Comparison of ENCODE assay signal across 8 cellular contexts in genomic region chr7:129829677-129830631, GRCh38.
DNase-seq lines count a peak whose midpoint lies in the region; ATAC-seq and TF ChIP-seq lines count a peak whose summit lies in the region.

No MANE protein-coding gene starts in this region.

- TF ChIP-seq POLR2A in HCT116 (IDR thresholded peaks at IDR 0.05; ENCODE audit: borderline replicate concordance, extremely low read depth, insufficient read depth, insufficient read length), result no peak

- TF ChIP-seq CTCF in AG10803 (conservative IDR thresholded peaks at IDR 0.05; ENCODE audit: low read length) (peak; percentile 89), HCT116 (IDR thresholded peaks at IDR 0.05 in 2 of 3, conservative IDR thresholded peaks at IDR 0.05 in 1 of 3; ENCODE audit: borderline replicate concordance in 1 of 3, insufficient read depth in 1 of 3, low read depth in 2 of 3, low read length in 2 of 3) (peak in 2 of 3 experiments; percentile 80 to 84; a peak in 4 of 6 replicates), lung (IDR thresholded peaks at IDR 0.05; ENCODE audit: control extremely low read depth, extremely low read depth) (peak; percentile 70)

- peak overlapping the region; percentile 18; the same call in 1 of the 2 replicates for H3K4me3 ChIP-seq in AG10803 (ENCODE audit: low read length)
- H3K4me3 ChIP-seq in HCT116 (replicated peaks in 1 of 2; ENCODE audit: low read depth in 1 of 2, low read length in 2 of 2), result peak overlapping the region; percentile 14 to 47; a peak in 3 of 4 replicates
- no peak overlapping the region for H3K4me3 ChIP-seq in lung

- H3K4me1 ChIP-seq in HCT116 (ENCODE audit: control insufficient read depth in 1 of 2, insufficient read depth in 2 of 2, low read length in 2 of 2), result peaks cover 64 to 79% of the 10 kb centered on the region in 2 experiments
- H3K4me1 ChIP-seq in lung (ENCODE audit: control insufficient read depth in 2 of 2, insufficient read depth in 2 of 2, low read length in 2 of 2), result peaks cover 2 to 17% of the 10 kb centered on the region in 2 donors

- CTCF ChIA-PET in HCT116 (lab: Charles Lee), result interaction anchor here (0.9 to 4.4 kb wide), 10 partner anchors 8 to 487 kb away, joined by 3 to 44 read pairs (median 3); no protein-coding TSS in a partner anchor

- 0 out of 4 replicates have a peak, but pooled peaks cover 0 to 1% of the 10 kb centered on the region in 2 experiments for H3K36me3 ChIP-seq in HCT116 (ENCODE audit: control insufficient read depth in 1 of 2, insufficient read depth in 2 of 2, low read length in 2 of 2)
- peaks cover 7 to 11% of the 10 kb centered on the region in 2 donors for H3K36me3 ChIP-seq in lung (ENCODE audit: control insufficient read depth in 2 of 2, insufficient read depth in 2 of 2, low read length in 2 of 2)

- WGBS in lung, 2 donors, result 19 to 21% methylated on average over 22 of the region's 22 CpGs

- intact Hi-C loops in HCT116 (cut with micrococcal nuclease), result loop anchor here (1.0 to 5.0 kb wide), 5 partner anchors 166 to 613 kb away; partner anchors contain the start of gene NRF1

- H3K27me3 ChIP-seq in HCT116 (ENCODE audit: insufficient read depth, low read length), result no peaks in the 10 kb centered on the region
- H3K27me3 ChIP-seq in lung (ENCODE audit: control insufficient read depth, insufficient read depth), result no peaks in the 10 kb centered on the region

- peak overlapping the region; percentile 58 for H3K9ac ChIP-seq in HCT116 (ENCODE audit: low read length)

- no peaks in the 10 kb centered on the region for H3K79me2 ChIP-seq in HCT116 (ENCODE audit: insufficient read depth, low read length)

- POLR2A ChIA-PET in HCT116 (lab: Charles Lee), result interaction anchor here (1.3 to 2.2 kb wide), 3 partner anchors 121 to 180 kb away, joined by 3 to 9 read pairs (median 7); no protein-coding TSS in a partner anchor

- no peak overlapping the region for H2AFZ ChIP-seq in HCT116 (ENCODE audit: low read depth, low read length, poor library complexity, severe bottlenecking)

- H3K27ac ChIP-seq in HCT116 (ENCODE audit: low read depth, low read length), result peak overlapping the region; percentile 95
- peak overlapping the region; percentile 43 to 79 for H3K27ac ChIP-seq in lung (ENCODE audit: low read depth in 1 of 2, low read length in 1 of 2)

- TF ChIP-seq RAD21 in HCT116 (IDR thresholded peaks at IDR 0.05; ENCODE audit: low read depth), result no peak

- no peaks in the 10 kb centered on the region for H4K20me1 ChIP-seq in HCT116 (ENCODE audit: insufficient read depth)

- H3K9me3 ChIP-seq in HCT116 (ENCODE audit: control insufficient read depth in 1 of 2, insufficient read depth in 1 of 2, low read depth in 1 of 2, low read length in 2 of 2) (no peaks in the 10 kb centered on the region), lung (ENCODE audit: control insufficient read depth in 2 of 2, insufficient read depth in 1 of 2, low read length in 1 of 2) (no peaks in the 10 kb centered on the region)

- H3K4me2 ChIP-seq in HCT116 (ENCODE audit: low read length), result peak overlapping the region; percentile 89

- H3K9me2 ChIP-seq in HCT116 (ENCODE audit: insufficient read depth), result no peaks in the 10 kb centered on the region

- DNase-seq in AG10803 (ENCODE audit: low read depth) (peak; percentile 84), HCT116 (ENCODE audit: low read depth, low spot score) (peak; percentile 66), NCI-H524 (lab: John Stamatoyannopoulos, UW) (peak; percentile 91 to 93), lung (ENCODE audit: low spot score) (peak; percentile 69), GF-D8 (lab: John Stamatoyannopoulos, UW) (no peak)
- DNase-seq in activated CD4-positive, alpha-beta T cell treated with anti-CD3 and anti-CD28 coated beads, Interleukin-2, amount 50 U/mL, for 4 hours, result peak; percentile 42 to 46
- peak; percentile 33 for DNase-seq in effector CD8-positive, alpha-beta T cell (lab: John Stamatoyannopoulos, UW)
- DNase-seq in stimulated activated CD4-positive, alpha-beta T cell treated with anti-CD3 and anti-CD28 coated beads, TNF-alpha, amount 100 ng/mL, for 4 hours (ENCODE audit: low read depth in 3 of 3), result peak in 2 of 3 experiments; percentile 22 to 26

- no TSS peak for BruUV-seq in HCT116 (replicated peaks; lab: Mats Ljungman, UMichigan)

- RAD21 ChIA-PET in HCT116 (lab: Charles Lee; ENCODE audit: low non-redundant PET in 1 of 2, low total read pairs in 2 of 2, uncharacterized antibody in 2 of 2, unreplicated experiment in 2 of 2), result interaction anchor here (0.5 to 1.6 kb wide), 2 partner anchors 180 to 181 kb away, joined by 4 to 7 read pairs; no protein-coding TSS in a partner anchor

- peak; percentile 12; the same call in 1 of the 2 replicates for ATAC-seq in HCT116
- peak; percentile 45 for ATAC-seq in lung (ENCODE audit: insufficient read depth, low FRiP score)

TF ChIP-seq in HCT116, 20 proteins besides CTCF, POLR2A, EP300 and RAD21:
- TF ChIP-seq POLR2AphosphoS5 (IDR thresholded peaks at IDR 0.05; ENCODE audit: low read depth, low read length), result peak; percentile 45
- TF ChIP-seq ATF3 (IDR thresholded peaks at IDR 0.05), result no peak
